In the genomic region with DNA sequence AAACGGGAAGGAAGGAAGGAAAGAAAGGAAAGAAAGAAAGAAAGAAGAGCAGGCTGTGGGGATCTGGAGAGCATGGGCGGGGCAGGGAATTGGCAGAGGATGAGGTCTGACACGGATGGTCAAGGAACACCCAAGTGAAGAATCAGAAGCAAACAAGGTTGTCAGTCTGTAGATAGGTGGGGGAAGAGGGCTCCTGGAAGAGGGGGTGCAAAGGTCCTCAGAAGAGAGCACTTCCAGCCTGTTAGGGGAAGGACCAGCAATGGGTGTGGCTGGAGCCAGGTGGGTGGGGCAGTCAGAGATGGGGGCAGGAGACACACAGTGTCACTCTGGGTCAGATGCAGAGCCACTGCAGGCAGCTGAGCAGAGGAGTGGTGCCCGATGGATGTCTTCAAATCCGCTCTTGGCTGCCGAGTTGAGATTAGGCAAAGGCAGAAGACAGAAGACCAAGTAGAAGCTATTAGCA, we compare ENCODE assay signal across 33 cellular contexts. TPM values are rescaled to one million over a fixed set of nuclear protein-coding genes. Genes with fewer than 3 reads are reported as not detected.
"Had no signal": no experiment of that assay in that cellular context is flagged by ENCODE, and none has a peak within 500 bp of the region (broad histone marks: within the 10 kb centered on the region; RNA-seq: fewer than 3 reads in every experiment).

No MANE protein-coding gene starts in this region.

- ATAC-seq: activated CD8-positive, alpha-beta memory T cell treated with anti-CD3 and anti-CD28 coated beads, Interleukin-2, amount 10 ng/mL, durations not matched to agents 7 days and 5 days; activated CD8-positive, alpha-beta T cell treated with anti-CD3 and anti-CD28 coated beads, Interleukin-2, amount 10 ng/mL, durations not matched to agents 7 days and 5 days; activated T-cell treated with anti-CD3 and anti-CD28 coated beads, Interleukin-2, amount 50 U/mL, for 4 hours; activated T-helper 17 cell treated with anti-CD3 and anti-CD28 coated beads, Interleukin-2, amount 50 U/mL, for 72 hours; T-helper 17 cell; WTC11 had no signal

- H3K36me3 Mint-ChIP-seq: activated CD8-positive, alpha-beta memory T cell treated with anti-CD3 and anti-CD28 coated beads, Interleukin-2, amount 10 ng/mL, durations not matched to agents 7 days and 5 days; activated naive CD8-positive, alpha-beta T cell; brain; IgD-negative memory B cell; WTC11 had no signal

- H3K4me3 Mint-ChIP-seq: activated CD8-positive, alpha-beta memory T cell treated with anti-CD3 and anti-CD28 coated beads, Interleukin-2, amount 10 ng/mL, durations not matched to agents 7 days and 5 days; activated CD8-positive, alpha-beta T cell treated with anti-CD3 and anti-CD28 coated beads, Interleukin-2, amount 10 ng/mL, durations not matched to agents 7 days and 5 days; activated naive CD4-positive, alpha-beta T cell treated with anti-CD3 and anti-CD28 coated beads for 36 hours; activated naive CD8-positive, alpha-beta T cell; activated T-cell treated with anti-CD3 and anti-CD28 coated beads, Interleukin-2, amount 50 U/mL, for 4 hours; activated T-helper 17 cell treated with anti-CD3 and anti-CD28 coated beads, Interleukin-2, amount 50 U/mL, for 72 hours; brain; central memory CD8-positive, alpha-beta T cell; IgD-negative memory B cell; T-helper 17 cell; WTC11 had no signal

- DNase-seq: activated CD4-positive, alpha-beta T cell treated with anti-CD3 and anti-CD28 coated beads for 48 hours; activated CD4-positive, alpha-beta T cell treated with anti-CD3 and anti-CD28 coated beads, Interleukin-2, amount 50 U/mL, for 4 hours; activated CD4-positive, CD25-positive, alpha-beta regulatory T cell treated with anti-CD3 and anti-CD28 coated beads, Interleukin-2, amount 50 U/mL, for 72 hours; activated CD8-positive, alpha-beta memory T cell treated with anti-CD3 and anti-CD28 coated beads, Interleukin-2, amount 10 ng/mL, durations not matched to agents 7 days and 5 days; activated CD8-positive, alpha-beta T cell treated with anti-CD3 and anti-CD28 coated beads, Interleukin-2, amount 10 ng/mL, durations not matched to agents 7 days and 5 days; activated gamma-delta T cell; activated naive CD4-positive, alpha-beta T cell treated with anti-CD3 and anti-CD28 coated beads for 36 hours; activated T-cell treated with anti-CD3 and anti-CD28 coated beads, Interleukin-2, amount 50 U/mL, for 4 hours; amygdala; MV-4-11; NCI-H1092 treated with DMSO at 0.1 percent for 48 hours; NCI-H1417 treated with DMSO at 0.1 percent for 48 hours; NCI-H1694; NCI-H2029; NCI-H2107; NCI-H2171 treated with DMSO at 0.1 percent for 48 hours; NCI-H226; NCI-H526; NCI-H774; NK-92 treated with Interleukin-12 subunit alpha and Interleukin-12 subunit beta, amount 100 ng/mL, for 24 hours; SIG-M5; T-helper 17 cell; T-helper 9 cell had no signal

- H3K9me3 Mint-ChIP-seq: activated naive CD4-positive, alpha-beta T cell treated with anti-CD3 and anti-CD28 coated beads for 36 hours; activated T-cell treated with anti-CD3 and anti-CD28 coated beads, Interleukin-2, amount 50 U/mL, for 4 hours; activated T-helper 17 cell treated with anti-CD3 and anti-CD28 coated beads, Interleukin-2, amount 50 U/mL, for 72 hours; central memory CD8-positive, alpha-beta T cell; IgD-negative memory B cell; WTC11 had no signal

- H3K27ac Mint-ChIP-seq: activated CD8-positive, alpha-beta memory T cell treated with anti-CD3 and anti-CD28 coated beads, Interleukin-2, amount 10 ng/mL, durations not matched to agents 7 days and 5 days; activated CD8-positive, alpha-beta T cell treated with anti-CD3 and anti-CD28 coated beads, Interleukin-2, amount 10 ng/mL, durations not matched to agents 7 days and 5 days; activated naive CD4-positive, alpha-beta T cell treated with anti-CD3 and anti-CD28 coated beads for 36 hours; activated naive CD8-positive, alpha-beta T cell; activated T-helper 17 cell treated with anti-CD3 and anti-CD28 coated beads, Interleukin-2, amount 50 U/mL, for 72 hours; brain; IgD-negative memory B cell; T-helper 17 cell; WTC11 had no signal

- H3K4me1 Mint-ChIP-seq: activated CD8-positive, alpha-beta memory T cell treated with anti-CD3 and anti-CD28 coated beads, Interleukin-2, amount 10 ng/mL, durations not matched to agents 7 days and 5 days had no signal

RNA-seq across cellular contexts. Expression of a gene that starts 11.0 kb away (rescaled TPM):
- total RNA-seq: activated CD8-positive, alpha-beta memory T cell treated with anti-CD3 and anti-CD28 coated beads, Interleukin-2, amount 10 ng/mL, durations not matched to agents 7 days and 5 days; activated CD8-positive, alpha-beta T cell treated with anti-CD3 and anti-CD28 coated beads, Interleukin-2, amount 10 ng/mL, durations not matched to agents 7 days and 5 days; activated T-cell treated with anti-CD3 and anti-CD28 coated beads, Interleukin-2, amount 50 U/mL, for 4 hours; astrocyte; MCF 10A; NCI-H460; RPMI7951; WTC11 had no signal
- polyA plus RNA-seq: IgD-negative memory B cell had no signal

RNA-seq across cellular contexts. Expression of a gene that starts 11.5 kb away (rescaled TPM):
- total RNA-seq: MCF 10A, NCI-H460 had no signal

RNA-seq across cellular contexts. Expression of a gene that starts 58.2 kb away (rescaled TPM):
- total RNA-seq: activated CD8-positive, alpha-beta memory T cell treated with anti-CD3 and anti-CD28 coated beads, Interleukin-2, amount 10 ng/mL, durations not matched to agents 7 days and 5 days; activated CD8-positive, alpha-beta T cell treated with anti-CD3 and anti-CD28 coated beads, Interleukin-2, amount 10 ng/mL, durations not matched to agents 7 days and 5 days; activated naive CD4-positive, alpha-beta T cell treated with anti-CD3 and anti-CD28 coated beads for 36 hours; activated T-cell treated with anti-CD3 and anti-CD28 coated beads, Interleukin-2, amount 50 U/mL, for 4 hours; activated T-helper 17 cell treated with anti-CD3 and anti-CD28 coated beads, Interleukin-2, amount 50 U/mL, for 72 hours; MCF 10A; NCI-H460; RPMI7951; T-helper 17 cell; WTC11 had no signal
- polyA plus RNA-seq: IgD-negative memory B cell had no signal
